9 cellular contexts compared by ENCODE assay signal in genomic region chr17:49495842-49496182, GRCh38. TPM values are rescaled to one million over a fixed set of nuclear protein-coding genes. Genes with fewer than 3 reads are reported as not detected.
DNase-seq lines count a peak whose midpoint lies in the region; ATAC-seq and TF ChIP-seq lines count a peak whose summit lies in the region.
"Had no signal": no experiment of that assay in that cellular context is flagged by ENCODE, and none has a peak within 500 bp of the region (broad histone marks: within the 10 kb centered on the region; RNA-seq: fewer than 3 reads in every experiment).

No MANE protein-coding gene starts in this region.

- peak overlapping the region; percentile 81 for H3K4me3 Mint-ChIP-seq in activated B cell treated with CpG ODN at 0.5 μM for 24 hours

- CTCF ChIA-PET in activated B cell treated with CpG ODN at 0.5 μM for 24 hours (lab: Charles Lee): interaction anchor here (0.6 to 2.9 kb wide), 5 partner anchors 13 to 61 kb away, joined by 3 to 22 read pairs (median 4); no protein-coding TSS in a partner anchor

- H3K4me3 ChIP-seq in H7 (ENCODE audit: insufficient read depth, low read depth, low read length) (peak overlapping the region; percentile 69), right atrium auricular region (peak overlapping the region; percentile 43 to 54), gastrocnemius medialis (peak overlapping the region; percentile 49 to 67 (median 57))

- peaks cover 46% of the 10 kb centered on the region for H3K27me3 ChIP-seq in H7 (ENCODE audit: control insufficient read depth, insufficient read depth, low read length)
- H3K27me3 ChIP-seq in right atrium auricular region: peaks cover 6 to 10% of the 10 kb centered on the region in 2 donors
- H3K27me3 ChIP-seq in gastrocnemius medialis: peaks cover 34 to 47% (median 38%) of the 10 kb centered on the region in 3 donors

- H3K4me1 Mint-ChIP-seq in activated B cell treated with CpG ODN at 0.5 μM for 24 hours: peaks cover 34% of the 10 kb centered on the region

- DNase-seq in H7 (peak; percentile 83), activated B cell treated with CpG ODN at 0.5 μM for 24 hours (no peak), right atrium auricular region (ENCODE audit: low spot score) (no peak), gastrocnemius medialis (no peak), Kasumi-1 (lab: John Stamatoyannopoulos, UW) (no peak), NCI-H2171 treated with DMSO at 0.1 percent for 48 hours (lab: John Stamatoyannopoulos, UW) (no peak), nucleus accumbens (lab: John Stamatoyannopoulos, UW) (no peak)

- POLR2A ChIA-PET in activated B cell treated with CpG ODN at 0.5 μM for 24 hours (lab: Charles Lee): interaction anchor here (0.5 to 0.7 kb wide), 2 partner anchors 10 to 1365 kb away, joined by 4 to 5 read pairs; no protein-coding TSS in a partner anchor

- H3K27ac ChIP-seq in right atrium auricular region: peak overlapping the region; percentile 32 to 52
- H3K27ac ChIP-seq in gastrocnemius medialis: no peak overlapping the region
- H3K27ac ChIP-seq: epithelial cell of prostate had no signal

- no peak overlapping the region for H3K27ac Mint-ChIP-seq in activated B cell treated with CpG ODN at 0.5 μM for 24 hours

- in situ Hi-C loops in gastrocnemius medialis (cut with MboI; ENCODE audit: low sequenced_read_pairs in 4 of 4): loop anchor here in 3 of 4 donors (5.0 to 10.0 kb wide), 2 partner anchors 49 to 56 kb away; no protein-coding TSS in a partner anchor

- no peak for TF ChIP-seq POLR2A in gastrocnemius medialis (IDR thresholded peaks at IDR 0.05)

- peaks cover 0 to 39% of the 10 kb centered on the region in 2 donors for H3K4me1 ChIP-seq in right atrium auricular region
- peaks cover 19 to 26% of the 10 kb centered on the region in 2 donors for H3K4me1 ChIP-seq in gastrocnemius medialis

- H3K36me3 ChIP-seq in H7 (replicated peaks; ENCODE audit: control insufficient read depth, insufficient read depth, low read length) (no peaks in the 10 kb centered on the region), right atrium auricular region (no peaks in the 10 kb centered on the region), gastrocnemius medialis (no peaks in the 10 kb centered on the region)

- intact Hi-C loops in activated B cell treated with CpG ODN at 0.5 μM for 24 hours (cut with micrococcal nuclease) (loop anchor here (1.0 to 5.0 kb wide), 4 partner anchors 60 to 471 kb away; partner anchors contain the start of gene DLX4), gastrocnemius medialis (cut with DNase I; ENCODE audit: low total_unique reads) (loop anchor here (1.0 to 10.0 kb wide), 3 partner anchors 52 to 209 kb away; partner anchors contain the start of gene SLC35B1)

- TF ChIP-seq CTCF in activated B cell treated with CpG ODN at 0.5 μM for 24 hours (IDR thresholded peaks at IDR 0.05) (no peak), right atrium auricular region (IDR thresholded peaks at IDR 0.05) (no peak), gastrocnemius medialis (IDR thresholded peaks at IDR 0.05 in 4 of 5, conservative IDR thresholded peaks at IDR 0.05 in 1 of 5) (no peak)

- no peaks in the 10 kb centered on the region for H3K9me3 ChIP-seq in right atrium auricular region
- no peaks in the 10 kb centered on the region for H3K9me3 ChIP-seq in gastrocnemius medialis

- no peak for ATAC-seq in activated B cell treated with CpG ODN at 0.5 μM for 24 hours (ENCODE audit: low read depth)
- no peak for ATAC-seq in gastrocnemius medialis
- ATAC-seq in HG02588 (IDR thresholded peaks at IDR 0.05; ENCODE audit: unreplicated experiment): no peak

- H3K9me3 Mint-ChIP-seq in activated B cell treated with CpG ODN at 0.5 μM for 24 hours: no peaks in the 10 kb centered on the region

- peaks cover 33% of the 10 kb centered on the region for H3K27me3 Mint-ChIP-seq in activated B cell treated with CpG ODN at 0.5 μM for 24 hours

- no peaks in the 10 kb centered on the region for H3K36me3 Mint-ChIP-seq in activated B cell treated with CpG ODN at 0.5 μM for 24 hours (ENCODE audit: low read depth)

RNA-seq across cellular contexts. Expression of gene NGFR, which starts 0.7 kb away (rescaled TPM):
- total RNA-seq in H7 (2014; rRNA removed; shearing (Covaris generic)): 7.9 and 8.7 TPM in 2 replicates
- 1.2 and 1.3 TPM in 2 replicates for total RNA-seq in activated B cell treated with CpG ODN at 0.5 μM for 24 hours
- 10 to 100 TPM; 13.9 to 16.7 TPM for total RNA-seq in right atrium auricular region
- total RNA-seq in gastrocnemius medialis: 1 to 10 TPM in 2 of 4 donors, under 1 TPM in 1, not detected in 1; 0.41 to 3.2 (median 1.0) TPM

Comparison
In these comparisons a context has a peak if more than half of its experiments do, and no peak if none do; other contexts are left out.
1. H3K27ac ChIP-seq: peak in right atrium auricular region (2 of 2); none in gastrocnemius medialis (0 of 4).
2. Peak in every context shown above with its lines, with median percentiles within 50 percentile points of each other: H3K4me3 ChIP-seq.